Comparison of ENCODE assay signal across 7 cellular contexts in genomic region chr11:64762277-64762915, GRCh38. TPM values are rescaled to one million over a fixed set of nuclear protein-coding genes. Genes with fewer than 3 reads are reported as not detected.
DNase-seq lines count a peak whose midpoint lies in the region; ATAC-seq and TF ChIP-seq lines count a peak whose summit lies in the region.

No MANE protein-coding gene starts in this region.

- H3K9me2 ChIP-seq in PC-3 (replicated peaks; ENCODE audit: low read length), result no peaks in the 10 kb centered on the region

- no peak overlapping the region for H3K4me3 ChIP-seq in PC-3 (ENCODE audit: low read length)

- DNase-seq in GM13976 (ENCODE audit: low spot score), result peak; percentile 38
- peak; percentile 28 for DNase-seq in PC-3
- peak; percentile 26 for DNase-seq in retina
- no peak for DNase-seq in activated gamma-delta T cell treated with Interleukin-2 at 50 U/mL for 16 hours

- H3K27me3 ChIP-seq in PC-3 (ENCODE audit: low read length), result no peaks in the 10 kb centered on the region

- peaks cover 42% of the 10 kb centered on the region for H3K36me3 ChIP-seq in PC-3 (ENCODE audit: low read depth, low read length)

- ATAC-seq in PC-3 (no peak), esophagus mucosa (peak; percentile 39), GM21390 (IDR thresholded peaks at IDR 0.05; ENCODE audit: unreplicated experiment) (no peak), HG03095 (IDR thresholded peaks at IDR 0.05; ENCODE audit: unreplicated experiment) (no peak)

- H3K4me2 ChIP-seq in PC-3 (ENCODE audit: low read length), result no peak overlapping the region

- H3K9ac ChIP-seq in PC-3 (ENCODE audit: low read length), result no peak overlapping the region

- H3K27ac ChIP-seq in PC-3 (ENCODE audit: low read length), result no peak overlapping the region

- peaks cover 38% of the 10 kb centered on the region for H4K20me1 ChIP-seq in PC-3 (ENCODE audit: low read length)

- H3K79me2 ChIP-seq in PC-3 (ENCODE audit: low read length), result peaks cover 5% of the 10 kb centered on the region

- intact Hi-C loops in PC-3 (cut with micrococcal nuclease), result no loop called here

- no peaks in the 10 kb centered on the region for H3K9me3 ChIP-seq in PC-3 (ENCODE audit: low read length)

- TSS peak; percentile 14 for BruUV-seq in PC-3 (replicated peaks; lab: Mats Ljungman, UMichigan)

- POLR2A ChIA-PET in PC-3 (lab: Charles Lee; ENCODE audit: unreplicated experiment), result interaction anchor here (1.5 kb wide), 1 partner anchor 16 kb away, joined by 7 read pairs; the partner anchor contains the start of gene SF1

- H3K4me1 ChIP-seq in PC-3 (ENCODE audit: insufficient read depth, low read length), result no peaks in the 10 kb centered on the region

- no peak for TF ChIP-seq CTCF in GM13976 (IDR thresholded peaks at IDR 0.05; ENCODE audit: borderline replicate concordance, control extremely low read depth, extremely low read depth, insufficient read depth, missing control alignments)
- no peak for TF ChIP-seq CTCF in PC-3 (conservative IDR thresholded peaks at IDR 0.05; ENCODE audit: low read depth, low read length)

- peaks cover 40% of the 10 kb centered on the region for H3F3A ChIP-seq in PC-3 (ENCODE audit: low read length, unreplicated experiment)

- in situ Hi-C loops in GM13976 (cut with MboI; ENCODE audit: low sequenced_read_pairs, unreplicated experiment), result no loop called here

- CTCF ChIA-PET in PC-3 (lab: Charles Lee), result no interaction called here

- no peak overlapping the region for H2AFZ ChIP-seq in PC-3 (ENCODE audit: low read length)

RNA-seq across cellular contexts. Expression of gene PYGM, which starts 2.6 kb away (rescaled TPM):
- total RNA-seq in PC-3 (2014; rRNA removed), result 0.95 and 1.3 TPM in 2 replicates
- total RNA-seq in esophagus mucosa, result 0.44 TPM

RNA-seq across cellular contexts. Expression of gene SF1, which starts 15.9 kb away (rescaled TPM):
- total RNA-seq in PC-3 (2014; rRNA removed) (209 and 217 TPM in 2 replicates), esophagus mucosa (129 TPM)

RNA-seq across cellular contexts. Expression of gene RASGRP2, which starts 18.5 kb away (rescaled TPM):
- not detected in 2 replicates for total RNA-seq in PC-3 (2014; rRNA removed)
- 1.1 TPM for total RNA-seq in esophagus mucosa

RNA-seq across cellular contexts. Expression of gene NRXN2, which starts 39.4 kb away (rescaled TPM):
- not detected in 2 replicates for total RNA-seq in PC-3 (2014; rRNA removed)
- total RNA-seq in esophagus mucosa, result 0.12 TPM

RNA-seq across cellular contexts. Expression of gene MAP4K2, which starts 40.6 kb away (rescaled TPM):
- total RNA-seq in PC-3 (2014; rRNA removed), result 55.6 and 57.0 TPM in 2 replicates
- 5.4 TPM for total RNA-seq in esophagus mucosa
